In the genomic region with DNA sequence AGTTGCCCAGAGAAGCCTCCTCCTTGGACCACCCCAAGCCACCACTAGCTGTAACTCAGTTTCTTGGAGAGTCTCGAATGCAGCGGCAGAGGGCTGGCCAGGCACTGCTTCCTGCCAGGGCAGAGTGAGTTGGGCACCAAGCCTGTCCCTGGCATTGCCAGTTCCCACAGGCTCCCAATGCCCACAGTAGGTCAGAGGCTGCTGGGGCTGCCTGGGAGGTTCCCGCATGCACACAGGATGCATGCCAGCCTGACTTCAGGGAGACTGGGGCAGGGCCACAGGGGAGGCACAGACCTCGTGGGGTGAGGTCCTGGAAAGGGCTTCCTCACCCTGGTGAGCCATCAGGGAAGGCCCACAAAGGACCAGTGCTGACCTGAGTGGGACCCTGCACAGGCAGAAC, we compare ENCODE assay signal across 30 cellular contexts.
"Had no signal": no experiment of that assay in that cellular context is flagged by ENCODE, and none has a peak within 500 bp of the region (broad histone marks: within the 10 kb centered on the region; RNA-seq: fewer than 3 reads in every experiment).

No MANE protein-coding gene starts in this region.

- ATAC-seq: effector memory CD8-positive, alpha-beta T cell; gastroesophageal sphincter; left colon; naive thymus-derived CD8-positive, alpha-beta T cell; pancreas; psoas muscle; stimulated activated effector memory CD8-positive, alpha-beta T cell treated with anti-CD3 and anti-CD28 coated beads, Interleukin-12 subunit alpha, Interleukin-12 subunit beta, amount 100 ng/mL, for 72 hours; T-helper 17 cell had no signal

- H3K27me3 ChIP-seq: adrenal gland, ascending aorta, cardiac muscle cell, hepatocyte, pancreas, upper lobe of left lung had no signal

- FAIRE-seq: keratinocyte, pancreas had no signal

- H3K4me3 ChIP-seq: adrenal gland, ascending aorta, cardiac muscle cell, gastroesophageal sphincter, hepatocyte, pancreas, psoas muscle, upper lobe of left lung had no signal

- H3K27ac ChIP-seq: adrenal gland, ascending aorta, cardiac muscle cell, gastroesophageal sphincter, hepatocyte, pancreas, psoas muscle, upper lobe of left lung had no signal

- DNase-seq: activated CD4-positive, alpha-beta memory T cell treated with anti-CD3 and anti-CD28 coated beads for 36 hours; activated CD4-positive, alpha-beta T cell treated with anti-CD3 and anti-CD28 coated beads, Interleukin-2, amount 10 ng/mL, durations not matched to agents 24 days and 14 days; activated CD4-positive, CD25-positive, alpha-beta regulatory T cell treated with anti-CD3 and anti-CD28 coated beads, Interleukin-2, amount 50 U/mL, for 72 hours; activated CD8-positive, alpha-beta memory T cell treated with anti-CD3 and anti-CD28 coated beads, Interleukin-2, amount 50 U/mL, for 4 hours; activated effector memory CD4-positive, alpha-beta T cell treated with anti-CD3 and anti-CD28 coated beads, Interleukin-2, amount 50 U/mL, for 16 hours; activated naive CD4-positive, alpha-beta T cell treated with anti-CD3 and anti-CD28 coated beads for 36 hours; activated naive CD8-positive, alpha-beta T cell treated with anti-CD3 and anti-CD28 coated beads for 36 hours; activated T-cell treated with anti-CD3 and anti-CD28 coated beads, Interleukin-2, amount 50 U/mL, for 1 hour; cerebellar nuclear complex; cortex of kidney; effector memory CD8-positive, alpha-beta T cell; erythroblast; left colon; midbrain; naive thymus-derived CD8-positive, alpha-beta T cell; nucleus accumbens; psoas muscle; stimulated activated CD4-positive, alpha-beta T cell treated with anti-CD3 and anti-CD28 coated beads, Interleukin-4, amount 100 ng/mL, for 24 hours; SW 1271; T-helper 17 cell; T1000 had no signal

- H3K4me1 ChIP-seq: adrenal gland, ascending aorta, gastroesophageal sphincter, pancreas, psoas muscle, upper lobe of left lung had no signal

- H3K36me3 ChIP-seq: adrenal gland, ascending aorta, cardiac muscle cell, gastroesophageal sphincter, pancreas, upper lobe of left lung had no signal

- H3K9me3 ChIP-seq: adrenal gland, ascending aorta, gastroesophageal sphincter, pancreas, psoas muscle had no signal
